ENCODE assay signal across 9 cellular contexts in the genomic region with DNA sequence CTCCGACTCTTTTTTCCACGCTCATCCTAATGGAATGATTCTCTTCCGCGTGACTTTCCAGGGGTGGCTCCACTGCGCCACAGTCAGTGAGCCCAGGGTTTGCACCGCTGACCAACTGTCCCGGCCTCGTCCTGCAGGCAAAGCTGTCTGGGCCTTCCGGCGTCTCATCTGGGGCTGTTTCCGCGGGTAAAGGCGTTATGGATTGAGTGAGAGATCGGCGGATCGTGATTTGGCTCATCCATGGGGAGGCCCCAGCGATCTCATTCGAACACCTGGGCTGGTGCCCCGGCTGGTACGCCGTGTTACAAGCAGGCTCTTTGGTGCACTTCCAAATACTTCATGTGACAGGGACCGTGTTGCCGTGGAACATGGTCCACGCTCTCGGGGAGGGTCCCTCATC. TPM values are rescaled to one million over a fixed set of nuclear protein-coding genes. Genes with fewer than 3 reads are reported as not detected.
"Had no signal": no experiment of that assay in that cellular context is flagged by ENCODE, and none has a peak within 500 bp of the region (broad histone marks: within the 10 kb centered on the region; RNA-seq: fewer than 3 reads in every experiment).

No MANE protein-coding gene starts in this region.

- H3K27ac ChIP-seq: GM23248 had no signal

- H3K4me3 Mint-ChIP-seq: H9, HFFc6 had no signal

- H3K4me3 ChIP-seq: GM23248, K562 had no signal

- FAIRE-seq: H54, K562 had no signal

- H2AFZ ChIP-seq: GM23248 had no signal

- H3K9ac ChIP-seq: GM23248 had no signal

- DNase-seq: GM23248, GOT3, H9, HCEC 1CT, HFFc6, IMR-90, KG1 had no signal

- H3K27ac Mint-ChIP-seq: H9, HFFc6 had no signal

- ATAC-seq: K562 had no signal

RNA-seq across cellular contexts. Expression of a gene that starts 47.8 kb away (rescaled TPM):
- total RNA-seq: GM23248, HFFc6, IMR-90 had no signal
